Comparison of ENCODE assay signal across 8 cellular contexts in the genomic region with DNA sequence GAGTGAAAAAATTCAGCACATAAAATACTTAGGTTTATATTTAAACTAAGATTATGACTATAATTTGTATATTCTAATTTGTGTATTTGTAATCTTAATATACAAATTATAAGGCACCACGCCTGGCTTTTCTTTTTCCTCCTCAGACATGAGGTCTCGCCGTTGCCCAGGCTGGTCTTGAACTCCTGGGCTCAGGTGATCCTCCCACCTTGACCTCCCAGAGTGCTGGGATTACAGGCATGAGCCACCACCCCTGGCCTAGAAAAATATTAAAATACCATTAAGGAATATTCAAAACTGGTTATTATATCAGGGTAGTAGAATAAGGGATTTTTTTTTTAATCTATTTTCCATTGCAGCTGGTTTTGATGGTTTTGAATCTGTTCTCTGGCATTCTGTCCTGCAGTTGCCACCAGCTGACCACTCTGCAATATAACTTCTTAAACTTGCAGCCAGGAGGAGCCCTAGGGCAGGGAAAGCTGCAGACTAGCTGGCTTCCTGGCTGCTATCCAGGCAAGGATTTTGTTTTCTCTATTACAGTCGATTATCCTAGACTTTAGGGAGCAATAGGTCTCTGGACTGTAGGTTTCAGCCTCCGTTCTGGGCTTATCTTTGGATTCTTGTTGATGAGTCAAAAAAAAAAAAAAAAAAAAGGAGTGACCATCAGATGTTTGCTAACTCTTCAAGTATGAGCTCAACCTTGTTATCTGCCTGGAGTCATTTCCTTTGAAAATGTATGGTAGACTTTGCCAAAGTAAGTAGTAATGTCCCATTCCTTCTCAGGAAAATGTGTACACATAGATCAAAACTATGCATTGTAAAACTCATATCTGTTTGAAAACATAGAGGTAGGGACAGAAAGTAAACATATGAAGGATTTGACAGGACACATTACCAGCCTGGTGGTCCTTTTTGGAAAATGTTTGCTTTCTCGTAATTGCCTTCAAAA.
DNase-seq lines count a peak whose midpoint lies in the region; ATAC-seq and TF ChIP-seq lines count a peak whose summit lies in the region.

No MANE protein-coding gene starts in this region.

- H3K36me3 ChIP-seq in OCI-LY3 (replicated peaks; ENCODE audit: low read depth, low read length) = peaks cover 49% of the 10 kb centered on the region

- no peak overlapping the region for H3K27ac ChIP-seq in OCI-LY3 (ENCODE audit: low read length)

- peak; percentile 69 for TF ChIP-seq CTCF in OCI-LY3 (IDR thresholded peaks at IDR 0.05; ENCODE audit: low read depth, low read length)

- H3K79me2 ChIP-seq in OCI-LY3 (ENCODE audit: low read length) = no peaks in the 10 kb centered on the region

- in situ Hi-C loops in T47D (cut with HindIII; ENCODE audit: low pct_unique_long_range_greater_than_20kb, low sequenced_read_pairs) = no loop called here

- H3K9me3 ChIP-seq in OCI-LY3 (ENCODE audit: insufficient read depth, low read length) = no peaks in the 10 kb centered on the region

- H3K9ac ChIP-seq in OCI-LY3 (ENCODE audit: low read length) = no peak overlapping the region

- ATAC-seq in HG02798 (IDR thresholded peaks at IDR 0.05; ENCODE audit: poor library complexity, unreplicated experiment) = no peak

- H3K4me3 ChIP-seq in OCI-LY3 (ENCODE audit: low read length) (no peak overlapping the region), skeletal muscle cell (ENCODE audit: low read depth, low read length) (no peak overlapping the region)

- no peaks in the 10 kb centered on the region for H3K27me3 ChIP-seq in OCI-LY3 (ENCODE audit: low read depth, low read length)

- no peaks in the 10 kb centered on the region for H4K20me1 ChIP-seq in OCI-LY3 (ENCODE audit: insufficient read depth, low read length)

- peak; percentile 85 for DNase-seq in DMS 273 (lab: John Stamatoyannopoulos, UW; ENCODE audit: unreplicated experiment)
- DNase-seq in HCEC 1CT = peak; percentile 99
- DNase-seq in T47D (ENCODE audit: low read depth in 1 of 2, low spot score in 1 of 2) = peak; percentile 51 to 85
- peak; percentile 73 for DNase-seq in iPS-NIHi11 (ENCODE audit: low spot score)
- DNase-seq in skeletal muscle cell (ENCODE audit: low read depth) = peak; percentile 78
- DNase-seq in activated CD8-positive, alpha-beta memory T cell treated with anti-CD3 and anti-CD28 coated beads for 24 hours = no peak

- no peak overlapping the region for H2AFZ ChIP-seq in OCI-LY3 (ENCODE audit: low read depth, low read length)

- H3K4me2 ChIP-seq in OCI-LY3 (ENCODE audit: low read length) = no peak overlapping the region

- H3K4me1 ChIP-seq in OCI-LY3 (ENCODE audit: low read length) = peaks cover 22% of the 10 kb centered on the region
